Comparison of ENCODE assay signal across 17 cellular contexts in genomic region chr15:58293622-58294550, GRCh38.
DNase-seq lines count a peak whose midpoint lies in the region; ATAC-seq, FAIRE-seq and TF ChIP-seq lines count a peak whose summit lies in the region.
"Had no signal": no experiment of that assay in that cellular context is flagged by ENCODE, and none has a peak within 500 bp of the region (broad histone marks: within the 10 kb centered on the region; RNA-seq: fewer than 3 reads in every experiment).

No MANE protein-coding gene starts in this region.

- 14% methylated on average over 6 of the region's 8 CpGs for WGBS in HepG2 (ENCODE audit: low lambda C conversion rate)
- WGBS in right lobe of liver (ENCODE audit: insufficient coverage, low coverage, low lambda C conversion rate, missing lambda C conversion rate) = 75% methylated on average over 5 of the region's 8 CpGs

- no TSS peak for BruUV-seq in HepG2 (replicated peaks; lab: Mats Ljungman, UMichigan)

- TF ChIP-seq CTCF in HepG2 (CRISPR knock-in tag; IDR thresholded peaks at IDR 0.05) (no peak), right lobe of liver (IDR thresholded peaks at IDR 0.05) (no peak)

- peak overlapping the region; percentile 17 for H2AFZ ChIP-seq in HepG2 (ENCODE audit: low read length)

- no peak overlapping the region for H3K27ac ChIP-seq in HepG2 (ENCODE audit: extremely low read length, insufficient read depth, low read length)
- no peak overlapping the region for H3K27ac ChIP-seq in right lobe of liver

- DNase-seq in HepG2 (ENCODE audit: low spot score) (no peak), right lobe of liver (no peak), NCI-H345 (lab: John Stamatoyannopoulos, UW) (peak; percentile 3), urothelium cell line (ENCODE audit: low spot score) (no peak), OCI-M1 (lab: John Stamatoyannopoulos, UW) (no peak), COLO829 (ENCODE audit: low spot score) (no peak), activated gamma-delta T cell treated with Interleukin-2 at 50 U/mL for 16 hours (no peak)
- no peak for DNase-seq in activated T-helper 2 cell treated with anti-CD3 and anti-CD28 coated beads, Interferon-gamma antibody, Interleukin-2, Interleukin-4, amounts not matched to agents 10 μg/mL and 5 μg/mL and 100 μg/mL, durations not matched to agents 14 hours and 24 hours and 36 hours (ENCODE audit: low spot score)
- DNase-seq: activated CD4-positive, alpha-beta T cell treated with anti-CD3 and anti-CD28 coated beads for 36 hours; activated T-cell treated with anti-CD3 and anti-CD28 coated beads for 4 hours; CD4-positive, alpha-beta T cell; cortex of kidney; foreskin melanocyte; HFFc6; NCI-H2227 treated with DMSO at 0.1 percent for 48 hours; stimulated activated CD4-positive, alpha-beta T cell treated with anti-CD3 and anti-CD28 coated beads, Interleukin-4, amount 100 ng/mL, for 1 hour had no signal

- peaks cover 17% of the 10 kb centered on the region for H3K9me3 Mint-ChIP-seq in activated T-helper 2 cell treated with anti-CD3 and anti-CD28 coated beads, Interferon-gamma antibody, Interleukin-2, Interleukin-4, amounts not matched to agents 10 μg/mL and 5 μg/mL and 100 μg/mL, durations not matched to agents 14 hours and 24 hours and 36 hours

- H3K4me1 ChIP-seq in HepG2 (ENCODE audit: insufficient read depth, low read length) (peaks cover 21% of the 10 kb centered on the region), right lobe of liver (peaks cover 0 to 10% (median 0%) of the 10 kb centered on the region in 4 donors)

- no peaks in the 10 kb centered on the region for H3K36me3 ChIP-seq in HepG2 (replicated peaks in 1 of 2; ENCODE audit: control insufficient read depth in 1 of 2, insufficient read depth in 2 of 2, low read length in 2 of 2)
- no peaks in the 10 kb centered on the region for H3K36me3 ChIP-seq in right lobe of liver

- H3K27ac Mint-ChIP-seq in activated T-helper 2 cell treated with anti-CD3 and anti-CD28 coated beads, Interferon-gamma antibody, Interleukin-2, Interleukin-4, amounts not matched to agents 10 μg/mL and 5 μg/mL and 100 μg/mL, durations not matched to agents 14 hours and 24 hours and 36 hours = peak overlapping the region; percentile 18
- H3K27ac Mint-ChIP-seq: activated CD4-positive, alpha-beta T cell treated with anti-CD3 and anti-CD28 coated beads for 36 hours; activated naive CD4-positive, alpha-beta T cell treated with anti-CD3 and anti-CD28 coated beads, Interleukin-2, amount 50 U/mL, for 24 hours; CD4-positive, alpha-beta T cell; HFFc6 had no signal

- H3K4me3 Mint-ChIP-seq in activated T-helper 2 cell treated with anti-CD3 and anti-CD28 coated beads, Interferon-gamma antibody, Interleukin-2, Interleukin-4, amounts not matched to agents 10 μg/mL and 5 μg/mL and 100 μg/mL, durations not matched to agents 14 hours and 24 hours and 36 hours (ENCODE audit: low read depth) = no peak overlapping the region
- H3K4me3 Mint-ChIP-seq: activated CD4-positive, alpha-beta T cell treated with anti-CD3 and anti-CD28 coated beads for 36 hours; activated naive CD4-positive, alpha-beta T cell treated with anti-CD3 and anti-CD28 coated beads, Interleukin-2, amount 50 U/mL, for 24 hours; CD4-positive, alpha-beta T cell; HFFc6 had no signal

- no peaks in the 10 kb centered on the region for H3K27me3 Mint-ChIP-seq in activated T-helper 2 cell treated with anti-CD3 and anti-CD28 coated beads, Interferon-gamma antibody, Interleukin-2, Interleukin-4, amounts not matched to agents 10 μg/mL and 5 μg/mL and 100 μg/mL, durations not matched to agents 14 hours and 24 hours and 36 hours (ENCODE audit: low read depth)
- H3K27me3 Mint-ChIP-seq: activated CD4-positive, alpha-beta T cell treated with anti-CD3 and anti-CD28 coated beads for 36 hours; activated naive CD4-positive, alpha-beta T cell treated with anti-CD3 and anti-CD28 coated beads, Interleukin-2, amount 50 U/mL, for 24 hours had no signal

- intact Hi-C loops in HepG2 (cut with micrococcal nuclease; ENCODE audit: unreplicated experiment) (no loop called here), right lobe of liver (cut with DNase I) (no loop called here)
- intact Hi-C loops in activated T-helper 2 cell treated with anti-CD3 and anti-CD28 coated beads, Interferon-gamma antibody, Interleukin-2, Interleukin-4, amounts not matched to agents 10 μg/mL and 5 μg/mL and 100 μg/mL, durations not matched to agents 14 hours and 24 hours and 36 hours (cut with micrococcal nuclease) = no loop called here

- TF ChIP-seq POLR2A in HepG2 (IDR thresholded peaks at IDR 0.05; ENCODE audit: insufficient read depth in 1 of 2, low read depth in 2 of 2, low read length in 2 of 2) = no peak
- TF ChIP-seq POLR2A in right lobe of liver (IDR thresholded peaks at IDR 0.05) = no peak

- H4K20me1 ChIP-seq in HepG2 (ENCODE audit: insufficient read depth, low read length) = no peaks in the 10 kb centered on the region

- no peaks in the 10 kb centered on the region for H3K79me2 ChIP-seq in HepG2 (ENCODE audit: insufficient read depth, low read length)

- no peak for TF ChIP-seq RAD21 in HepG2 (CRISPR knock-in tag; IDR thresholded peaks at IDR 0.05)

- H3K36me3 Mint-ChIP-seq in activated T-helper 2 cell treated with anti-CD3 and anti-CD28 coated beads, Interferon-gamma antibody, Interleukin-2, Interleukin-4, amounts not matched to agents 10 μg/mL and 5 μg/mL and 100 μg/mL, durations not matched to agents 14 hours and 24 hours and 36 hours (ENCODE audit: low read depth) = no peaks in the 10 kb centered on the region

- ATAC-seq in HepG2 (peak; percentile 64), right lobe of liver (no peak)
- ATAC-seq: activated CD4-positive, alpha-beta T cell treated with anti-CD3 and anti-CD28 coated beads for 36 hours had no signal

- FAIRE-seq in HepG2 (lab: Jason Lieb, UNC) (peak; percentile 18), urothelium cell line (lab: Jason Lieb, UNC) (peak; percentile 68)

- TF ChIP-seq EP300 in HepG2 (IDR thresholded peaks at IDR 0.05; ENCODE audit: low read depth in 2 of 2, low read length in 2 of 2) (no peak), HepG2 (CRISPR knock-in tag; IDR thresholded peaks at IDR 0.05; ENCODE audit: borderline replicate concordance) (no peak)

- H3K9me3 ChIP-seq in HepG2 (ENCODE audit: low read length) (peaks cover 14% of the 10 kb centered on the region; the same call in 1 of the 2 replicates), right lobe of liver (no peaks in the 10 kb centered on the region)

- peak overlapping the region; percentile 18; the same call in 1 of the 2 replicates for H3K4me2 ChIP-seq in HepG2 (ENCODE audit: low read depth, low read length)

- in situ Hi-C loops in HepG2 (cut with HindIII; ENCODE audit: extremely low pct_ligation_motif_present, low pct_unique_long_range_greater_than_20kb) = no loop called here

- CTCF ChIA-PET in HepG2 (lab: Yijun Ruan, JAX; ENCODE audit: low intra/inter-chr PET ratio, low total read pairs) = no interaction called here

- POLR2A ChIA-PET in HepG2 (lab: Yijun Ruan, JAX) = interaction anchor here (1.0 to 1.8 kb wide), 3 partner anchors 9 to 39 kb away, joined by 3 read pairs; no protein-coding TSS in a partner anchor

- H3K27me3 ChIP-seq in HepG2 (ENCODE audit: control insufficient read depth in 1 of 2, insufficient read depth in 2 of 2, low read length in 2 of 2) = no peaks in the 10 kb centered on the region
- H3K27me3 ChIP-seq in right lobe of liver = no peaks in the 10 kb centered on the region

- H3K4me3 ChIP-seq in HepG2 (replicated peaks in 1 of 3; ENCODE audit: insufficient read depth in 1 of 3, low read depth in 2 of 3, low read length in 3 of 3) (no peak overlapping the region), right lobe of liver (no peak overlapping the region)

- peaks cover 34% of the 10 kb centered on the region for H3K4me1 Mint-ChIP-seq in activated T-helper 2 cell treated with anti-CD3 and anti-CD28 coated beads, Interferon-gamma antibody, Interleukin-2, Interleukin-4, amounts not matched to agents 10 μg/mL and 5 μg/mL and 100 μg/mL, durations not matched to agents 14 hours and 24 hours and 36 hours (ENCODE audit: low read depth)

- H3K9ac ChIP-seq in HepG2 (ENCODE audit: insufficient read depth, low read depth, low read length) = no peak overlapping the region

TF ChIP-seq in HepG2, 621 proteins besides CTCF, POLR2A, EP300 and RAD21 (continues in another document):
- TF ChIP-seq ZNF362 (CRISPR knock-in tag; IDR thresholded peaks at IDR 0.05; ENCODE audit: borderline replicate concordance) (no peak), SOX13 (IDR thresholded peaks at IDR 0.05) (no peak), SOX13 (CRISPR knock-in tag; conservative IDR thresholded peaks at IDR 0.05 in 1 of 2, IDR thresholded peaks at IDR 0.05 in 1 of 2) (peak in 1 of 2 experiments; percentile 43; a peak in 1 of 4 replicates), SSRP1 (CRISPR knock-in tag; IDR thresholded peaks at IDR 0.05) (no peak), ZNF878 (CRISPR knock-in tag; IDR thresholded peaks at IDR 0.05) (no peak), SOX6 (IDR thresholded peaks at IDR 0.05) (no peak), SOX6 (CRISPR knock-in tag; IDR thresholded peaks at IDR 0.05) (peak; percentile 64; the same call in 1 of the 2 replicates), ZNF562 (CRISPR knock-in tag; IDR thresholded peaks at IDR 0.05; ENCODE audit: borderline replicate concordance) (no peak), SOX5 (CRISPR knock-in tag; IDR thresholded peaks at IDR 0.05; ENCODE audit: borderline replicate concordance) (peak; percentile 59; the same call in 1 of the 2 replicates), HDAC1 (CRISPR knock-in tag; IDR thresholded peaks at IDR 0.05) (no peak), SALL1 (CRISPR knock-in tag; IDR thresholded peaks at IDR 0.05) (0 out of 2 replicates have a peak, but pooled peaks have one; percentile 5), GTF2F1 (IDR thresholded peaks at IDR 0.05; ENCODE audit: low read length) (no peak), NR2F2 (IDR thresholded peaks at IDR 0.05; ENCODE audit: borderline replicate concordance, low read depth) (0 out of 2 replicates have a peak, but pooled peaks have one; percentile 28), HMGA1 (CRISPR knock-in tag; conservative IDR thresholded peaks at IDR 0.05) (no peak)
